25 cellular contexts compared by ENCODE assay signal in the genomic region with DNA sequence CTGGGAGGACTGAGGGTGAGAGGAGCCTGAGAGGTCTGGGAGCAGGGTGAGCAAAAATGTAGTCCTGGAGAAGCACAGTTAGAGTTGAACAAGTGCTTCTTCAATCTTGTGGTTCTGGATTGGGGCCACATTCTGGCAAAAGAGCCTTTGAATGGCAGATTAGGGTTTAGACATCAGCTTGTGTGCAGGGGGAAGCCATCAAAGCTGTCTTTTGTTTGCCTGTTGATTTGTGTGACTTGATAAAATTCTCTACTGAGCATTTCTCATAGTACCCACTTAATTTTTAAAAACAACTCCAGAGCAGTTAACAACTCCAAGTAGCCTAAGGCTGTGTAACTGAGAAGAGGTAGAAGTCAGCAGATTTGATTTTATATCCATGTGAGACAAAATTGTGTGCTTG.
"Had no signal": no experiment of that assay in that cellular context is flagged by ENCODE, and none has a peak within 500 bp of the region (broad histone marks: within the 10 kb centered on the region; RNA-seq: fewer than 3 reads in every experiment).

No MANE protein-coding gene starts in this region.

- H3K4me1 Mint-ChIP-seq: stimulated activated naive B cell treated with anti-CD40 and anti-IgM and Interleukin-4, amounts not matched to agents 10 μg/mL and 1 μg/mL and 100 μg/mL, for 72 hours had no signal

- H3K9ac ChIP-seq: parathyroid adenoma had no signal

- H3K27me3 Mint-ChIP-seq: natural killer cell treated with Interleukin-12 subunit alpha and Interleukin-12 subunit beta and Interleukin-15 and Interleukin-18, amount 100 ng/mL, for 72 hours had no signal

- DNase-seq: colonic mucosa; dermis blood vessel endothelial cell; esophagus squamous epithelium; foreskin fibroblast; head of caudate nucleus; kidney; left cardiac atrium; left ventricle myocardium superior; mesenchymal stem cell; midbrain; spleen; stimulated activated CD4-positive, alpha-beta T cell treated with anti-CD3 and anti-CD28 coated beads, Interleukin-15, amount 100 ng/mL, for 24 hours; stimulated activated CD4-positive, alpha-beta T cell treated with anti-CD3 and anti-CD28 coated beads, Interleukin-1b, Interleukin-23, amount 100 ng/mL, for 48 hours; stimulated activated CD4-positive, alpha-beta T cell treated with anti-CD3 and anti-CD28 coated beads, Interleukin-4, amount 100 ng/mL, for 24 hours; stimulated activated naive B cell treated with anti-CD40 and anti-IgM and Interleukin-4, amounts not matched to agents 10 μg/mL and 1 μg/mL and 100 μg/mL, for 72 hours; stomach; substantia nigra; transverse colon had no signal

- H3K4me3 Mint-ChIP-seq: natural killer cell treated with Interleukin-12 subunit alpha and Interleukin-12 subunit beta and Interleukin-15 and Interleukin-18, amount 100 ng/mL, for 72 hours; stimulated activated naive B cell treated with anti-CD40 and anti-IgM and Interleukin-4, amounts not matched to agents 10 μg/mL and 1 μg/mL and 100 μg/mL, for 72 hours had no signal

- H3K36me3 Mint-ChIP-seq: natural killer cell treated with Interleukin-12 subunit alpha and Interleukin-12 subunit beta and Interleukin-15 and Interleukin-18, amount 100 ng/mL, for 72 hours; stimulated activated naive B cell treated with anti-CD40 and anti-IgM and Interleukin-4, amounts not matched to agents 10 μg/mL and 1 μg/mL and 100 μg/mL, for 72 hours had no signal

- ATAC-seq: left cardiac atrium; left ventricle myocardium superior; sciatic nerve; stimulated activated naive B cell treated with anti-CD40 and anti-IgM and Interleukin-4, amounts not matched to agents 10 μg/mL and 1 μg/mL and 100 μg/mL, for 72 hours had no signal

- H3K27ac ChIP-seq: colonic mucosa, esophagus squamous epithelium, hepatocyte, parathyroid adenoma, prostate gland, spleen, stomach, thoracic aorta, transverse colon had no signal

- H3K4me1 ChIP-seq: colonic mucosa, esophagus squamous epithelium, parathyroid adenoma, prostate gland, spleen, stomach, transverse colon had no signal

- H3K36me3 ChIP-seq: colonic mucosa, esophagus squamous epithelium, prostate gland, spleen, stomach, thoracic aorta, transverse colon had no signal

- H2AFZ ChIP-seq: hepatocyte, parathyroid adenoma had no signal

- H3K27ac Mint-ChIP-seq: natural killer cell treated with Interleukin-12 subunit alpha and Interleukin-12 subunit beta and Interleukin-15 and Interleukin-18, amount 100 ng/mL, for 72 hours; stimulated activated naive B cell treated with anti-CD40 and anti-IgM and Interleukin-4, amounts not matched to agents 10 μg/mL and 1 μg/mL and 100 μg/mL, for 72 hours had no signal

- H3K9me3 ChIP-seq: colonic mucosa, esophagus squamous epithelium, prostate gland, spleen, stomach, thoracic aorta, transverse colon had no signal

- H3K27me3 ChIP-seq: colonic mucosa, esophagus squamous epithelium, hepatocyte, spleen, stomach, transverse colon had no signal

- H3K4me2 ChIP-seq: hepatocyte had no signal

- H3K4me3 ChIP-seq: colonic mucosa, esophagus squamous epithelium, hepatocyte, lung, prostate gland, spleen, stomach, thoracic aorta, transverse colon had no signal
